Comparison of ENCODE assay signal across 16 cellular contexts in genomic region chrX:112901821-112902732, GRCh38.
"Had no signal": no experiment of that assay in that cellular context is flagged by ENCODE, and none has a peak within 500 bp of the region (broad histone marks: within the 10 kb centered on the region; RNA-seq: fewer than 3 reads in every experiment).

No MANE protein-coding gene starts in this region.

- H3K4me3 Mint-ChIP-seq: activated CD4-positive, alpha-beta memory T cell treated with anti-CD3 and anti-CD28 coated beads for 36 hours; activated CD4-positive, alpha-beta T cell treated with anti-CD3 and anti-CD28 coated beads for 36 hours; activated naive CD8-positive, alpha-beta T cell treated with anti-CD3 and anti-CD28 coated beads for 36 hours; activated T-helper 17 cell treated with anti-CD3 and anti-CD28 coated beads, Interleukin-2, amount 50 U/mL, for 72 hours; dendritic cell treated with granulocyte-macrophage colony-stimulating factor and Interleukin-4, amounts not matched to agents 40 ng/mL and 50 ng/mL, for 4 days; T-cell; WTC11 had no signal

- H3K9me3 Mint-ChIP-seq: activated CD4-positive, alpha-beta memory T cell treated with anti-CD3 and anti-CD28 coated beads for 36 hours; activated naive CD8-positive, alpha-beta T cell treated with anti-CD3 and anti-CD28 coated beads for 36 hours; activated T-helper 17 cell treated with anti-CD3 and anti-CD28 coated beads, Interleukin-2, amount 50 U/mL, for 72 hours; dendritic cell treated with granulocyte-macrophage colony-stimulating factor and Interleukin-4, amounts not matched to agents 40 ng/mL and 50 ng/mL, for 4 days; T-cell; WTC11 had no signal

- H3K79me2 ChIP-seq: hepatocyte had no signal

- H3K4me3 ChIP-seq: hepatocyte, lung, ovary had no signal

- H3K27me3 ChIP-seq: hepatocyte, ovary had no signal

- H3K27ac ChIP-seq: hepatocyte, ovary had no signal

- ATAC-seq: activated CD4-positive, alpha-beta T cell treated with anti-CD3 and anti-CD28 coated beads for 36 hours; activated T-helper 17 cell treated with anti-CD3 and anti-CD28 coated beads, Interleukin-2, amount 50 U/mL, for 72 hours; left colon; T-cell; WTC11 had no signal

- H3K27me3 Mint-ChIP-seq: activated CD4-positive, alpha-beta memory T cell treated with anti-CD3 and anti-CD28 coated beads for 36 hours; activated CD4-positive, alpha-beta T cell treated with anti-CD3 and anti-CD28 coated beads for 36 hours; activated naive CD8-positive, alpha-beta T cell treated with anti-CD3 and anti-CD28 coated beads for 36 hours; activated T-helper 17 cell treated with anti-CD3 and anti-CD28 coated beads, Interleukin-2, amount 50 U/mL, for 72 hours; dendritic cell treated with granulocyte-macrophage colony-stimulating factor and Interleukin-4, amounts not matched to agents 40 ng/mL and 50 ng/mL, for 4 days had no signal

- DNase-seq: activated CD4-positive, alpha-beta memory T cell treated with anti-CD3 and anti-CD28 coated beads for 36 hours; activated CD4-positive, alpha-beta T cell treated with anti-CD3 and anti-CD28 coated beads for 36 hours; activated naive CD4-positive, alpha-beta T cell; activated naive CD8-positive, alpha-beta T cell treated with anti-CD3 and anti-CD28 coated beads for 36 hours; activated T-cell treated with anti-CD3 and anti-CD28 coated beads for 4 hours; amniotic stem cell; effector memory CD4-positive, alpha-beta T cell; left colon; ovary; stimulated activated naive CD4-positive, alpha-beta T cell; T-cell had no signal

- H3K36me3 ChIP-seq: ovary had no signal

- H3K27ac Mint-ChIP-seq: activated CD4-positive, alpha-beta memory T cell treated with anti-CD3 and anti-CD28 coated beads for 36 hours; activated CD4-positive, alpha-beta T cell treated with anti-CD3 and anti-CD28 coated beads for 36 hours; activated naive CD8-positive, alpha-beta T cell treated with anti-CD3 and anti-CD28 coated beads for 36 hours; activated T-helper 17 cell treated with anti-CD3 and anti-CD28 coated beads, Interleukin-2, amount 50 U/mL, for 72 hours; dendritic cell treated with granulocyte-macrophage colony-stimulating factor and Interleukin-4, amounts not matched to agents 40 ng/mL and 50 ng/mL, for 4 days; T-cell; WTC11 had no signal

- H3K36me3 Mint-ChIP-seq: activated CD4-positive, alpha-beta memory T cell treated with anti-CD3 and anti-CD28 coated beads for 36 hours; activated naive CD8-positive, alpha-beta T cell treated with anti-CD3 and anti-CD28 coated beads for 36 hours; T-cell; WTC11 had no signal

- H3K4me1 Mint-ChIP-seq: activated CD4-positive, alpha-beta T cell treated with anti-CD3 and anti-CD28 coated beads for 36 hours; activated naive CD8-positive, alpha-beta T cell treated with anti-CD3 and anti-CD28 coated beads for 36 hours; activated T-helper 17 cell treated with anti-CD3 and anti-CD28 coated beads, Interleukin-2, amount 50 U/mL, for 72 hours; T-cell; WTC11 had no signal

- H3K4me2 ChIP-seq: hepatocyte had no signal

- H3K9me3 ChIP-seq: ovary had no signal

- H2AFZ ChIP-seq: hepatocyte had no signal
